In genomic region chr15:82261566-82262421, GRCh38 we compare ENCODE assay signal across 8 cellular contexts. TPM values are rescaled to one million over a fixed set of nuclear protein-coding genes. Genes with fewer than 3 reads are reported as not detected.
DNase-seq lines count a peak whose midpoint lies in the region; ATAC-seq and TF ChIP-seq lines count a peak whose summit lies in the region.
"Not testable (repeated sequence)": the region's sequence is repeated elsewhere in the genome, so short reads cannot be mapped to it uniquely, and the experiment has no call there.

No MANE protein-coding gene starts in this region.

- DNase-seq in CD4-positive, CD25-positive, alpha-beta regulatory T cell = peak in 2 of 3 donors; percentile 5 to 32
- peak; percentile 60 for DNase-seq in NCI-H69 (lab: John Stamatoyannopoulos, UW)
- peak; percentile 67 for DNase-seq in activated CD8-positive, alpha-beta memory T cell treated with anti-CD3 and anti-CD28 coated beads, Interleukin-2, amount 50 U/mL, for 48 hours
- DNase-seq in endothelial cell (ENCODE audit: low spot score); lung (ENCODE audit: low spot score): not testable (repeated sequence)
- peak; percentile 14 for DNase-seq in stimulated activated CD4-positive, alpha-beta T cell treated with anti-CD3 and anti-CD28 coated beads, Interleukin-4, amount 100 ng/mL, for 1 hour

- H3K4me3 Mint-ChIP-seq in CD4-positive, CD25-positive, alpha-beta regulatory T cell = peak overlapping the region; percentile 92 to 97 (median 96)
- H3K4me3 Mint-ChIP-seq in endothelial cell (ENCODE audit: unreplicated experiment) = peak overlapping the region; percentile 95

- H3K4me1 Mint-ChIP-seq in CD4-positive, CD25-positive, alpha-beta regulatory T cell = peaks cover 14 to 54% (median 34%) of the 10 kb centered on the region in 4 donors
- H3K4me1 Mint-ChIP-seq in endothelial cell (ENCODE audit: unreplicated experiment) = peaks cover 12% of the 10 kb centered on the region

- not testable (repeated sequence) for H3K36me3 Mint-ChIP-seq in CD4-positive, CD25-positive, alpha-beta regulatory T cell; endothelial cell (ENCODE audit: low read depth, unreplicated experiment)

- H3K27ac Mint-ChIP-seq in CD4-positive, CD25-positive, alpha-beta regulatory T cell = peak overlapping the region; percentile 82 to 91 (median 87)
- peak overlapping the region; percentile 78 for H3K27ac Mint-ChIP-seq in endothelial cell (ENCODE audit: unreplicated experiment)

- H3K27me3 ChIP-seq in CD4-positive, CD25-positive, alpha-beta regulatory T cell (ENCODE audit: control insufficient read depth, insufficient read depth, low read length); lung (ENCODE audit: control insufficient read depth, insufficient read depth): not testable (repeated sequence)

- 2 to 5% methylated on average over 19 of the region's 19 CpGs for WGBS in lung, 2 donors

- H3K9me3 ChIP-seq in CD4-positive, CD25-positive, alpha-beta regulatory T cell (ENCODE audit: control insufficient read depth in 2 of 2, low read length in 2 of 2); lung (ENCODE audit: control insufficient read depth in 2 of 2, insufficient read depth in 1 of 2, low read length in 1 of 2): not testable (repeated sequence)

- H3K27me3 Mint-ChIP-seq in CD4-positive, CD25-positive, alpha-beta regulatory T cell = peaks cover 10% of the 10 kb centered on the region
- not testable (repeated sequence) for H3K27me3 Mint-ChIP-seq in endothelial cell (ENCODE audit: unreplicated experiment)

- not testable (repeated sequence) for TF ChIP-seq CTCF in endothelial cell (IDR thresholded peaks at IDR 0.05; ENCODE audit: unreplicated experiment); lung (IDR thresholded peaks at IDR 0.05; ENCODE audit: control extremely low read depth, extremely low read depth)

- H3K27ac ChIP-seq in CD4-positive, CD25-positive, alpha-beta regulatory T cell (ENCODE audit: insufficient read depth, low read length, poor library complexity, severe bottlenecking) = peak overlapping the region; percentile 70
- H3K27ac ChIP-seq in lung (ENCODE audit: low read depth in 1 of 2, low read length in 1 of 2) = peak overlapping the region; percentile 89 to 90

- peak overlapping the region; percentile 83 for H3K4me3 ChIP-seq in CD4-positive, CD25-positive, alpha-beta regulatory T cell (ENCODE audit: low read depth, low read length)
- peak overlapping the region; percentile 96 for H3K4me3 ChIP-seq in lung

- not testable (repeated sequence) for H3K9me3 Mint-ChIP-seq in CD4-positive, CD25-positive, alpha-beta regulatory T cell; endothelial cell (ENCODE audit: unreplicated experiment)

- H3K4me1 ChIP-seq in CD4-positive, CD25-positive, alpha-beta regulatory T cell (ENCODE audit: control insufficient read depth, insufficient read depth, low read length, poor library complexity, severe bottlenecking) = not testable (repeated sequence)
- peaks cover 1 to 11% of the 10 kb centered on the region in 2 donors for H3K4me1 ChIP-seq in lung (ENCODE audit: control insufficient read depth in 2 of 2, insufficient read depth in 2 of 2, low read length in 2 of 2)

- ATAC-seq in CD4-positive, CD25-positive, alpha-beta regulatory T cell (ENCODE audit: low read depth in 2 of 2) = not testable (repeated sequence)
- peak; percentile 22 for ATAC-seq in GM19463 (IDR thresholded peaks at IDR 0.05; ENCODE audit: unreplicated experiment)
- peak; percentile 21 for ATAC-seq in HG03139 (IDR thresholded peaks at IDR 0.05; ENCODE audit: unreplicated experiment)
- peak; percentile 17 for ATAC-seq in lung (ENCODE audit: insufficient read depth, low FRiP score)

- H3K36me3 ChIP-seq in CD4-positive, CD25-positive, alpha-beta regulatory T cell (ENCODE audit: control insufficient read depth, insufficient read depth, low read length) = peaks cover 11% of the 10 kb centered on the region
- H3K36me3 ChIP-seq in lung (ENCODE audit: control insufficient read depth in 2 of 2, insufficient read depth in 2 of 2, low read length in 2 of 2) = not testable (repeated sequence)

RNA-seq across cellular contexts. Expression of gene EFL1, which starts 0.7 kb away (rescaled TPM):
- total RNA-seq in CD4-positive, CD25-positive, alpha-beta regulatory T cell = 11.6 TPM
- 10 to 100 TPM; 15.1 to 18.2 (median 16.5) TPM for polyA plus RNA-seq in CD4-positive, CD25-positive, alpha-beta regulatory T cell
- total RNA-seq in endothelial cell (ENCODE audit: unreplicated experiment) (19.3 TPM), lung (10 to 100 TPM; 14.4 to 22.9 TPM)
- 1 to 10 TPM; 4.1 to 8.7 TPM for polyA plus RNA-seq in lung

RNA-seq across cellular contexts. Expression of gene SAXO2, which starts 0.8 kb away (rescaled TPM):
- total RNA-seq in CD4-positive, CD25-positive, alpha-beta regulatory T cell = not detected
- 1 to 10 TPM in 1 of 4 donors, under 1 TPM in 1, not detected in 2; 0.34 to 7.4 TPM for polyA plus RNA-seq in CD4-positive, CD25-positive, alpha-beta regulatory T cell
- total RNA-seq in endothelial cell (ENCODE audit: unreplicated experiment) (2.0 TPM), lung (10 to 100 TPM; 45.7 to 54.0 TPM)
- polyA plus RNA-seq in lung = 10 to 100 TPM in 1 of 2 donors, 1 to 10 TPM in 1; 5.9 to 13.5 TPM

Comparison
In these comparisons a context has a peak if more than half of its experiments do, and no peak if none do; other contexts are left out.
1. RNA of gene SAXO2, which starts 0.8 kb away (total RNA-seq): 45.7 to 54.0 TPM in lung; 2.0 TPM in endothelial cell (single experiment) and not detected in CD4-positive, CD25-positive, alpha-beta regulatory T cell (single experiment); every median in the first group is over 10 times any median in the second.